In the genomic region with DNA sequence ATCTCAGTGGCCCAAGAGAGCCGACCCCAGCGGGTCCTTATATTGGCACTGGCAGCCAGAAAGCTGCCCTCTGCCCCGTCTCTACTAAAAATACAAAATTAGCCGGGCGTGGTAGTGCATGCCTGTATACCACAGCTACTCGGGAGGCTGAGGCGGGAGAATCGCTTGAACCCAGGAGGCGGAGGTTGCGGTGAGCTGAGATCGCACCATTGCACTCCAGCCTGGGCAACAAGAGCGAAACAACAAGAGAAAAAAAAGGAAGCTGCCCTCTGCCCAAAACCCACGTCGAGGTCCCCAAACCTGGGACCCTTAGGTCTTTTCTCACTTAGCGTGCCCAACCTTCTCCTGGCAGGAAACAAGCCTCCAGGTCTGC, we compare ENCODE assay signal across 2 cellular contexts. TPM values are rescaled to one million over a fixed set of nuclear protein-coding genes. Genes with fewer than 3 reads are reported as not detected.
DNase-seq lines count a peak whose midpoint lies in the region; ATAC-seq and TF ChIP-seq lines count a peak whose summit lies in the region.
"Not testable (repeated sequence)": the region's sequence is repeated elsewhere in the genome, so short reads cannot be mapped to it uniquely, and the experiment has no call there.

No MANE protein-coding gene starts in this region.

- peak overlapping the region; percentile 98 for H3K4me3 Mint-ChIP-seq in activated T-cell treated with anti-CD3 and anti-CD28 coated beads, Interleukin-2, amount 50 U/mL, for 4 hours

- H3K27me3 ChIP-seq in psoas muscle (ENCODE audit: insufficient read depth in 3 of 3, low read length in 2 of 3): not testable (repeated sequence)

- H3K9me3 Mint-ChIP-seq in activated T-cell treated with anti-CD3 and anti-CD28 coated beads, Interleukin-2, amount 50 U/mL, for 4 hours: not testable (repeated sequence)

- 51 to 58% (median 51%) methylated on average over 15 of the region's 15 CpGs for WGBS in psoas muscle, 3 donors

- TF ChIP-seq CTCF in psoas muscle (IDR thresholded peaks at IDR 0.05): not testable (repeated sequence)

- ATAC-seq in activated T-cell treated with anti-CD3 and anti-CD28 coated beads, Interleukin-2, amount 50 U/mL, for 4 hours: not testable (repeated sequence)
- ATAC-seq in psoas muscle: peak in 1 of 4 donors; percentile 7

- H3K4me1 ChIP-seq in psoas muscle: not testable (repeated sequence)

- H3K9me3 ChIP-seq in psoas muscle: not testable (repeated sequence)

- not testable (repeated sequence) for DNase-seq in activated T-cell treated with anti-CD3 and anti-CD28 coated beads, Interleukin-2, amount 50 U/mL, for 4 hours; psoas muscle

- H3K27me3 Mint-ChIP-seq in activated T-cell treated with anti-CD3 and anti-CD28 coated beads, Interleukin-2, amount 50 U/mL, for 4 hours (ENCODE audit: low read depth): not testable (repeated sequence)

- peak overlapping the region; percentile 98 for H3K4me3 ChIP-seq in psoas muscle

- H3K27ac ChIP-seq in psoas muscle: peak overlapping the region; percentile 88

- H3K36me3 ChIP-seq in psoas muscle (ENCODE audit: insufficient read depth in 1 of 2, low read depth in 1 of 2): peaks cover 11 to 41% of the 10 kb centered on the region in 2 donors

- H3K36me3 Mint-ChIP-seq in activated T-cell treated with anti-CD3 and anti-CD28 coated beads, Interleukin-2, amount 50 U/mL, for 4 hours (ENCODE audit: insufficient read depth): peaks cover 21% of the 10 kb centered on the region

- peaks cover 56% of the 10 kb centered on the region for H3K4me1 Mint-ChIP-seq in activated T-cell treated with anti-CD3 and anti-CD28 coated beads, Interleukin-2, amount 50 U/mL, for 4 hours (ENCODE audit: low read depth)

- intact Hi-C loops in psoas muscle (cut with DNase I): not testable (repeated sequence)

RNA-seq across cellular contexts. Expression of a gene that starts 0.9 kb away (rescaled TPM):
- total RNA-seq in activated T-cell treated with anti-CD3 and anti-CD28 coated beads, Interleukin-2, amount 50 U/mL, for 4 hours: 10 to 100 TPM; 90.4 to 97.2 (median 96.5) TPM
- 100 to 1,000 TPM in 1 of 4 donors, 10 to 100 TPM in 3; 65.1 to 129 (median 92.6) TPM for total RNA-seq in psoas muscle
- 100 to 1,000 TPM in 1 of 3 donors, 10 to 100 TPM in 2; 79.8 to 109 (median 93.9) TPM for polyA plus RNA-seq in psoas muscle

RNA-seq across cellular contexts. Expression of a gene that starts 20.6 kb away (rescaled TPM):
- under 1 TPM in 2 of 3 donors, not detected in 1; 0.19 to 0.32 TPM for total RNA-seq in activated T-cell treated with anti-CD3 and anti-CD28 coated beads, Interleukin-2, amount 50 U/mL, for 4 hours
- total RNA-seq in psoas muscle: under 1 TPM in 1 of 4 donors, not detected in 3; 0.43 TPM
- under 1 TPM; 0.04 to 0.42 (median 0.31) TPM for polyA plus RNA-seq in psoas muscle

RNA-seq across cellular contexts. Expression of a gene that starts 24.0 kb away (rescaled TPM):
- 10 to 100 TPM; 82.2 to 90.5 (median 88.6) TPM for total RNA-seq in activated T-cell treated with anti-CD3 and anti-CD28 coated beads, Interleukin-2, amount 50 U/mL, for 4 hours
- total RNA-seq in psoas muscle: 1 to 10 TPM; 3.2 to 7.6 (median 4.7) TPM
- polyA plus RNA-seq in psoas muscle: 1 to 10 TPM; 1.4 to 4.3 (median 2.0) TPM

RNA-seq across cellular contexts. Expression of a gene that starts 42.3 kb away (rescaled TPM):
- total RNA-seq in activated T-cell treated with anti-CD3 and anti-CD28 coated beads, Interleukin-2, amount 50 U/mL, for 4 hours: not detected
- not detected for total RNA-seq in psoas muscle
- not detected for polyA plus RNA-seq in psoas muscle

RNA-seq across cellular contexts. Expression of a gene that starts 51.7 kb away (rescaled TPM):
- total RNA-seq in activated T-cell treated with anti-CD3 and anti-CD28 coated beads, Interleukin-2, amount 50 U/mL, for 4 hours: not detected
- 10 to 100 TPM in 1 of 4 donors, 1 to 10 TPM in 3; 2.9 to 10.9 (median 6.7) TPM for total RNA-seq in psoas muscle
- polyA plus RNA-seq in psoas muscle: 1 to 10 TPM in 2 of 3 donors, under 1 TPM in 1; 0.73 to 5.5 (median 1.3) TPM

Comparison
In these comparisons a context has a peak if more than half of its experiments do, and no peak if none do; other contexts are left out.
1. RNA of a gene that starts 24.0 kb away (total RNA-seq): 82.2 to 90.5 TPM in activated T-cell treated with anti-CD3 and anti-CD28 coated beads, Interleukin-2, amount 50 U/mL, for 4 hours; 3.2 to 7.6 TPM in psoas muscle; every median in the first group is over 4 times any median in the second.